Comparison of ENCODE assay signal across 8 cellular contexts in genomic region chr19:48741222-48741999, GRCh38. TPM values are rescaled to one million over a fixed set of nuclear protein-coding genes. Genes with fewer than 3 reads are reported as not detected.
A peak's percentile ranks its signal among the peaks of the same experiment; 100 is the strongest.
DNase-seq lines count a peak whose midpoint lies in the region; ATAC-seq and TF ChIP-seq lines count a peak whose summit lies in the region.

No MANE protein-coding gene starts in this region.

- peak overlapping the region; percentile 16 for H3K27ac Mint-ChIP-seq in nephron progenitor cell

- DNase-seq in COLO829 (ENCODE audit: low spot score) (peak; percentile 42), Karpas-422 (peak; percentile 88), colonic mucosa (peak; percentile 75), nephron progenitor cell (peak; percentile 79), SK-N-DZ (ENCODE audit: low spot score) (no peak), GOT3 (lab: John Stamatoyannopoulos, UW) (no peak), NCI-H2081 treated with DMSO at 0.1 percent for 48 hours (lab: John Stamatoyannopoulos, UW) (no peak)

- H3K27me3 ChIP-seq in Karpas-422 (ENCODE audit: low read length), result no peaks in the 10 kb centered on the region
- peaks cover 5% of the 10 kb centered on the region for H3K27me3 ChIP-seq in colonic mucosa

- no peak overlapping the region for H3K27ac ChIP-seq in Karpas-422 (ENCODE audit: low read length)
- H3K27ac ChIP-seq in colonic mucosa, result no peak overlapping the region

- no peaks in the 10 kb centered on the region for H3K36me3 Mint-ChIP-seq in nephron progenitor cell (ENCODE audit: low read depth)

- H3K9me2 ChIP-seq in Karpas-422 (replicated peaks; ENCODE audit: insufficient read depth, low read length), result no peaks in the 10 kb centered on the region

- peaks cover 35% of the 10 kb centered on the region for H3K4me1 Mint-ChIP-seq in nephron progenitor cell

- H3K9me3 Mint-ChIP-seq in nephron progenitor cell, result peaks cover 10% of the 10 kb centered on the region

- no peaks in the 10 kb centered on the region for H3K9me3 ChIP-seq in Karpas-422 (ENCODE audit: low read length)
- no peaks in the 10 kb centered on the region for H3K9me3 ChIP-seq in colonic mucosa

- H3K4me3 Mint-ChIP-seq in nephron progenitor cell, result peak overlapping the region; percentile 38

- H3K9ac ChIP-seq in Karpas-422 (ENCODE audit: low read length), result no peak overlapping the region
- H3K9ac ChIP-seq in colonic mucosa (ENCODE audit: low read depth in 2 of 2, low read length in 2 of 2), result peak overlapping the region in 1 of 2 donors; percentile 12

- ATAC-seq in HG03139 (IDR thresholded peaks at IDR 0.05; ENCODE audit: unreplicated experiment), result no peak

- no peaks in the 10 kb centered on the region for H3K36me3 ChIP-seq in Karpas-422 (ENCODE audit: insufficient read depth, low read length)
- H3K36me3 ChIP-seq in colonic mucosa, result no peaks in the 10 kb centered on the region

- peaks cover 40% of the 10 kb centered on the region for H3K27me3 Mint-ChIP-seq in nephron progenitor cell (ENCODE audit: low read depth, poor library complexity)

- no peak overlapping the region for H3K4me3 ChIP-seq in Karpas-422 (ENCODE audit: low read length)
- no peak overlapping the region for H3K4me3 ChIP-seq in colonic mucosa

- H2AFZ ChIP-seq in Karpas-422 (ENCODE audit: low read length), result 0 out of 2 replicates have a peak overlapping the region, but pooled peaks have one; percentile 4

- intact Hi-C loops in colonic mucosa (cut with DNase I), result no loop called here

- H4K20me1 ChIP-seq in Karpas-422 (ENCODE audit: insufficient read depth, low read depth, low read length), result no peaks in the 10 kb centered on the region

- H3K4me2 ChIP-seq in Karpas-422 (ENCODE audit: low read depth, low read length, poor library complexity, severe bottlenecking), result no peak overlapping the region

- TF ChIP-seq CTCF in colonic mucosa (IDR thresholded peaks at IDR 0.05) (no peak), nephron progenitor cell (IDR thresholded peaks at IDR 0.05) (no peak)

- H3K4me1 ChIP-seq in Karpas-422 (ENCODE audit: low read length) (peaks cover 3% of the 10 kb centered on the region; the same call in 1 of the 2 replicates), colonic mucosa (no peaks in the 10 kb centered on the region)

- no peaks in the 10 kb centered on the region for H3K79me2 ChIP-seq in Karpas-422 (ENCODE audit: low read length)

RNA-seq across cellular contexts. Expression of gene RASIP1, which starts 1.0 kb away (rescaled TPM):
- not detected in 2 replicates for total RNA-seq in Karpas-422 (2014; rRNA removed; shearing (Covaris generic); ENCODE audit: low replicate concordance)
- 1 to 10 TPM; 2.2 to 4.8 TPM for total RNA-seq in colonic mucosa
- 0.32 and 0.56 TPM in 2 replicates for polyA plus RNA-seq in SK-N-DZ (2014; cell fraction: cytosol; rRNA removed)
- polyA plus RNA-seq in SK-N-DZ (2014; cell fraction: nucleus; rRNA removed), result 0.50 and 0.53 TPM in 2 replicates

RNA-seq across cellular contexts. Expression of gene IZUMO1, which starts 5.3 kb away (rescaled TPM):
- total RNA-seq in Karpas-422 (2014; rRNA removed; shearing (Covaris generic); ENCODE audit: low replicate concordance), result not detected in 2 replicates
- not detected for total RNA-seq in colonic mucosa
- polyA plus RNA-seq in SK-N-DZ (2014; cell fraction: cytosol; rRNA removed), result not detected in 2 replicates
- 0.15 TPM in 1 of 2 replicates, not detected in the other for polyA plus RNA-seq in SK-N-DZ (2014; cell fraction: nucleus; rRNA removed)

RNA-seq across cellular contexts. Expression of gene FUT1, which starts 11.0 kb away (rescaled TPM):
- total RNA-seq in Karpas-422 (2014; rRNA removed; shearing (Covaris generic); ENCODE audit: low replicate concordance), result not detected in 2 replicates
- total RNA-seq in colonic mucosa, result under 1 TPM; 0.59 to 0.80 TPM
- 0.15 and 0.38 TPM in 2 replicates for polyA plus RNA-seq in SK-N-DZ (2014; cell fraction: cytosol; rRNA removed)
- 0.07 TPM in 1 of 2 replicates, not detected in the other for polyA plus RNA-seq in SK-N-DZ (2014; cell fraction: nucleus; rRNA removed)

RNA-seq across cellular contexts. Expression of gene FGF21, which starts 13.9 kb away (rescaled TPM):
- total RNA-seq in Karpas-422 (2014; rRNA removed; shearing (Covaris generic); ENCODE audit: low replicate concordance), result not detected in 2 replicates
- not detected for total RNA-seq in colonic mucosa
- not detected in 2 replicates for polyA plus RNA-seq in SK-N-DZ (2014; cell fraction: cytosol; rRNA removed)
- not detected in 2 replicates for polyA plus RNA-seq in SK-N-DZ (2014; cell fraction: nucleus; rRNA removed)

RNA-seq across cellular contexts. Expression of gene MAMSTR, which starts 21.9 kb away (rescaled TPM):
- total RNA-seq in Karpas-422 (2014; rRNA removed; shearing (Covaris generic); ENCODE audit: low replicate concordance), result 0.58 and 0.78 TPM in 2 replicates
- 1 to 10 TPM in 1 of 2 donors, under 1 TPM in 1; 0.35 to 1.2 TPM for total RNA-seq in colonic mucosa
- 0.36 and 0.48 TPM in 2 replicates for polyA plus RNA-seq in SK-N-DZ (2014; cell fraction: cytosol; rRNA removed)
- 0.65 and 1.7 TPM in 2 replicates for polyA plus RNA-seq in SK-N-DZ (2014; cell fraction: nucleus; rRNA removed)

Comparison
In these comparisons a context has a peak if more than half of its experiments do, and no peak if none do; other contexts are left out.
1. DNase-seq: peak in COLO829 (single experiment), Karpas-422 (single experiment), colonic mucosa (single experiment) and nephron progenitor cell (single experiment); none in SK-N-DZ (single experiment), GOT3 (single experiment) and NCI-H2081 treated with DMSO at 0.1 percent for 48 hours (single experiment).